Comparison of ENCODE assay signal across 22 cellular contexts in genomic region chr20:23915844-23916243, GRCh38. TPM values are rescaled to one million over a fixed set of nuclear protein-coding genes. Genes with fewer than 3 reads are reported as not detected.
"Had no signal": no experiment of that assay in that cellular context is flagged by ENCODE, and none has a peak within 500 bp of the region (broad histone marks: within the 10 kb centered on the region; RNA-seq: fewer than 3 reads in every experiment).

No MANE protein-coding gene starts in this region.

- H3K27ac Mint-ChIP-seq: activated naive CD4-positive, alpha-beta T cell treated with anti-CD3 and anti-CD28 coated beads, Interleukin-2, amount 50 U/mL, for 24 hours; IgD-negative memory B cell; T-cell had no signal

- H3K4me1 Mint-ChIP-seq: IgD-negative memory B cell had no signal

- ATAC-seq: Right ventricle myocardium inferior, T-cell had no signal

- H3K36me3 Mint-ChIP-seq: activated naive CD4-positive, alpha-beta T cell treated with anti-CD3 and anti-CD28 coated beads, Interleukin-2, amount 50 U/mL, for 24 hours; IgD-negative memory B cell; T-cell had no signal

- H3K4me3 Mint-ChIP-seq: activated naive CD4-positive, alpha-beta T cell treated with anti-CD3 and anti-CD28 coated beads, Interleukin-2, amount 50 U/mL, for 24 hours; IgD-negative memory B cell; T-cell had no signal

- DNase-seq: activated CD4-positive, alpha-beta T cell treated with anti-CD3 and anti-CD28 coated beads for 4 hours; activated CD8-positive, alpha-beta memory T cell treated with anti-CD3 and anti-CD28 coated beads for 24 hours; activated T-cell treated with anti-CD3 and anti-CD28 coated beads, Interleukin-2, amount 50 U/mL, for 48 hours; brain microvascular endothelial cell; caudate nucleus; KG1; NCI-H1092; NCI-H1417; NCI-H1930; NCI-H2171 treated with DMSO at 0.1 percent for 48 hours; NCI-H345; NCI-H510A; NCI-H526 treated with DMSO at 0.1 percent for 48 hours; RPMI8226; T-cell; T1000 had no signal

- H3K9me3 Mint-ChIP-seq: activated naive CD4-positive, alpha-beta T cell treated with anti-CD3 and anti-CD28 coated beads, Interleukin-2, amount 50 U/mL, for 24 hours; IgD-negative memory B cell; T-cell had no signal

RNA-seq across cellular contexts. Expression of gene CST5, which starts 36.3 kb away (rescaled TPM):
- total RNA-seq: cerebellum, MCF 10A, OCI-LY7, Right ventricle myocardium inferior, T-cell had no signal
